ENCODE assay signal across 29 cellular contexts in genomic region chr4:84899616-84900015, GRCh38.
"Had no signal": no experiment of that assay in that cellular context is flagged by ENCODE, and none has a peak within 500 bp of the region (broad histone marks: within the 10 kb centered on the region; RNA-seq: fewer than 3 reads in every experiment).

No MANE protein-coding gene starts in this region.

- H3K9me3 Mint-ChIP-seq: endodermal cell, mesothelial cell of epicardium had no signal

- H3K27ac Mint-ChIP-seq: effector memory CD8-positive, alpha-beta T cell; endodermal cell; mesothelial cell of epicardium; naive B cell had no signal

- H3K4me1 Mint-ChIP-seq: naive B cell had no signal

- H3K36me3 Mint-ChIP-seq: naive B cell had no signal

- FAIRE-seq: colon, endometrium, islet of Langerhans, keratinocyte had no signal

- H3K9me3 ChIP-seq: esophagus squamous epithelium, gastrocnemius medialis, heart right ventricle, left lung, lower lobe of right lung, mucosa of descending colon had no signal

- H3K27ac ChIP-seq: coronary artery, dorsolateral prefrontal cortex, epithelial cell of prostate, esophagus squamous epithelium, gastrocnemius medialis, heart right ventricle, left lung, lower lobe of right lung had no signal

- ATAC-seq: effector memory CD8-positive, alpha-beta T cell; esophagus mucosa; gastrocnemius medialis; heart right ventricle; left cardiac atrium; left lung; left ventricle myocardium superior; lower lobe of right lung; mucosa of descending colon had no signal

- H3K27me3 Mint-ChIP-seq: effector memory CD8-positive, alpha-beta T cell; naive B cell had no signal

- H3K4me3 Mint-ChIP-seq: effector memory CD8-positive, alpha-beta T cell; endodermal cell; mesothelial cell of epicardium; naive B cell had no signal

- H3K27me3 ChIP-seq: dorsolateral prefrontal cortex, esophagus squamous epithelium, gastrocnemius medialis, heart right ventricle, left lung had no signal

- H3K4me3 ChIP-seq: coronary artery, dorsolateral prefrontal cortex, esophagus squamous epithelium, gastrocnemius medialis, heart right ventricle, left lung, lower lobe of right lung, mucosa of descending colon had no signal

- DNase-seq: dermis blood vessel endothelial cell; dorsolateral prefrontal cortex; effector CD8-positive, alpha-beta T cell; effector memory CD8-positive, alpha-beta T cell; endodermal cell; erythroblast; esophagus squamous epithelium; foreskin fibroblast; foreskin melanocyte; gastrocnemius medialis; glutamatergic neuron; head of caudate nucleus; heart right ventricle; hippocampal formation; left cardiac atrium; left lung; left ventricle myocardium superior; lower lobe of right lung; mesenchymal stem cell; mucosa of descending colon; naive B cell had no signal

- H3K4me1 ChIP-seq: gastrocnemius medialis had no signal
